In genomic region chr13:74246398-74246975, GRCh38 we compare ENCODE assay signal across 13 cellular contexts.
DNase-seq lines count a peak whose midpoint lies in the region; ATAC-seq, FAIRE-seq and TF ChIP-seq lines count a peak whose summit lies in the region.
"Had no signal": no experiment of that assay in that cellular context is flagged by ENCODE, and none has a peak within 500 bp of the region (broad histone marks: within the 10 kb centered on the region; RNA-seq: fewer than 3 reads in every experiment).

No MANE protein-coding gene starts in this region.

- no peak overlapping the region for H2BK120ac ChIP-seq in H1 (replicated peaks; ENCODE audit: low read depth, low read length)

- no peak overlapping the region for H2BK12ac ChIP-seq in H1 (ENCODE audit: low read depth, low read length)

- H3K4ac ChIP-seq in H1 (replicated peaks; ENCODE audit: insufficient read length, low read depth, low read length), result no peak overlapping the region

- peaks cover 36% of the 10 kb centered on the region for H3K36me3 Mint-ChIP-seq in CD4-positive, alpha-beta T cell (ENCODE audit: low read depth)
- H3K36me3 Mint-ChIP-seq: CD14-positive monocyte had no signal

- peaks cover 8% of the 10 kb centered on the region for H3K9me3 Mint-ChIP-seq in CD4-positive, alpha-beta T cell

- H3K9ac ChIP-seq in H1 (replicated peaks in 1 of 4; ENCODE audit: extremely low read depth in 1 of 4, low read depth in 3 of 4, low read length in 3 of 4) (no peak overlapping the region), rectal smooth muscle tissue (ENCODE audit: low read length) (no peak overlapping the region)

- no peak overlapping the region for H2BK15ac ChIP-seq in H1 (ENCODE audit: low read length)

- no peaks in the 10 kb centered on the region for H3K27me3 ChIP-seq in CD4-positive, alpha-beta T cell (ENCODE audit: control insufficient read depth, insufficient read depth, low read length)
- H3K27me3 ChIP-seq in H1 (replicated peaks in 1 of 4; ENCODE audit: control insufficient read depth in 3 of 4, extremely low read depth in 1 of 4, insufficient read depth in 3 of 4, low read length in 3 of 4), result no peaks in the 10 kb centered on the region
- H3K27me3 ChIP-seq in rectal smooth muscle tissue (ENCODE audit: control insufficient read depth, insufficient read depth, low read length), result no peaks in the 10 kb centered on the region
- no peaks in the 10 kb centered on the region for H3K27me3 ChIP-seq in vagina

- H2BK5ac ChIP-seq in H1 (ENCODE audit: low read depth, low read length), result no peak overlapping the region

- no peak overlapping the region for H4K5ac ChIP-seq in H1 (ENCODE audit: insufficient read length, low read depth, low read length)

- no peak for TF ChIP-seq RAD21 in H1 (IDR thresholded peaks at IDR 0.05 in 1 of 2, conservative IDR thresholded peaks at IDR 0.05 in 1 of 2; ENCODE audit: low read depth in 2 of 2, low read length in 2 of 2)

- H3K23ac ChIP-seq in H1 (ENCODE audit: insufficient read length), result peak overlapping the region; percentile 32

- no peaks in the 10 kb centered on the region for H3K27me3 Mint-ChIP-seq in CD4-positive, alpha-beta T cell

- H3K27ac Mint-ChIP-seq in CD4-positive, alpha-beta T cell, result peak overlapping the region; percentile 91
- H3K27ac Mint-ChIP-seq: CD14-positive monocyte had no signal

- H3K79me2 ChIP-seq in H1 (ENCODE audit: control insufficient read depth in 1 of 2, insufficient read depth in 2 of 2, low read length in 2 of 2), result no peaks in the 10 kb centered on the region

- H3K4me1 Mint-ChIP-seq in CD4-positive, alpha-beta T cell (ENCODE audit: low read depth), result peaks cover 95% of the 10 kb centered on the region
- H3K4me1 Mint-ChIP-seq: CD14-positive monocyte had no signal

- intact Hi-C loops in CD4-positive, alpha-beta T cell (cut with DNase I, micrococcal nuclease), result loop anchor here (5.0 kb wide), 2 partner anchors 36 to 44 kb away; no protein-coding TSS in a partner anchor
- intact Hi-C loops in vagina (cut with DNase I), result no loop called here

- TF ChIP-seq EP300 in H1 (IDR thresholded peaks at IDR 0.05; ENCODE audit: borderline replicate concordance in 1 of 2, low read depth in 2 of 2, low read length in 2 of 2), result no peak

- H2AFZ ChIP-seq in H1 (ENCODE audit: low read length), result no peak overlapping the region

- H2BK20ac ChIP-seq in H1 (ENCODE audit: low read length), result no peak overlapping the region

- H3K4me2 ChIP-seq in H1 (ENCODE audit: insufficient read depth in 1 of 2, low read depth in 2 of 2, low read length in 2 of 2), result no peak overlapping the region

- H3K18ac ChIP-seq in H1 (ENCODE audit: extremely low read depth, low read length), result no peak overlapping the region

- no peak for TF ChIP-seq CTCF in CD4-positive, alpha-beta T cell (IDR thresholded peaks at IDR 0.05)
- TF ChIP-seq CTCF in H1 (IDR thresholded peaks at IDR 0.05; ENCODE audit: control extremely low read depth in 1 of 3, insufficient read depth in 1 of 3, low read depth in 1 of 3, low read length in 3 of 3) (no peak), vagina (IDR thresholded peaks at IDR 0.05) (no peak), omental fat pad (IDR thresholded peaks at IDR 0.05) (no peak)

- no peak overlapping the region for H3K4me3 ChIP-seq in H1 (ENCODE audit: extremely low read depth in 1 of 4, insufficient read depth in 2 of 4, low read depth in 3 of 4, low read length in 4 of 4)
- peak overlapping the region; percentile 52 for H3K4me3 ChIP-seq in rectal smooth muscle tissue (ENCODE audit: low read length)
- no peak overlapping the region for H3K4me3 ChIP-seq in vagina

- peak overlapping the region; percentile 68 for H3K4me3 Mint-ChIP-seq in CD4-positive, alpha-beta T cell
- H3K4me3 Mint-ChIP-seq: CD14-positive monocyte had no signal

- peak overlapping the region; percentile 67 for H3K14ac ChIP-seq in H1 (ENCODE audit: insufficient read length)

- 93% methylated on average over 9 of the region's 9 CpGs; no CpG with 5 or more reads in 1 of the 2 experiments for WGBS in H1 (ENCODE audit: extremely low coverage in 1 of 2, insufficient coverage in 1 of 2, insufficient read length in 1 of 2, insufficient replicate concordance in 2 of 2, low coverage in 1 of 2, low lambda C conversion rate in 2 of 2, missing lambda C conversion rate in 1 of 2), 2 experiments

- H4K8ac ChIP-seq in H1 (ENCODE audit: extremely low read depth, insufficient read depth, low read length), result no peak overlapping the region; the same call in 1 of the 2 replicates

- no peaks in the 10 kb centered on the region for H4K20me1 ChIP-seq in H1 (replicated peaks in 1 of 2; ENCODE audit: control insufficient read depth in 1 of 2, insufficient read depth in 2 of 2, low read length in 2 of 2)

- no peaks in the 10 kb centered on the region for H3K79me1 ChIP-seq in H1 (ENCODE audit: low read depth, low read length)

- FAIRE-seq in H1 (lab: Jason Lieb, UNC), result no peak
- FAIRE-seq: endometrium had no signal

- DNase-seq in CD4-positive, alpha-beta T cell, result peak in 1 of 10 experiments; percentile 13
- peak; percentile 50 to 53 for DNase-seq in activated CD4-positive, alpha-beta T cell treated with anti-CD3 and anti-CD28 coated beads for 4 hours
- DNase-seq in H1 (ENCODE audit: low read depth in 1 of 2, low spot score in 2 of 2) (no peak), DMS153 (lab: John Stamatoyannopoulos, UW) (no peak), vagina (ENCODE audit: extremely low spot score in 2 of 2) (no peak), omental fat pad (ENCODE audit: low spot score) (no peak)
- DNase-seq: GOT3, NCI-H1417 treated with DMSO at 0.1 percent for 48 hours had no signal

- H3K9me3 ChIP-seq in CD4-positive, alpha-beta T cell (ENCODE audit: control insufficient read depth, low read length), result no peaks in the 10 kb centered on the region
- H3K9me3 ChIP-seq in H1 (ENCODE audit: insufficient read depth in 2 of 2, low read depth in 1 of 2, low read length in 1 of 2) (no peaks in the 10 kb centered on the region), vagina (no peaks in the 10 kb centered on the region)

- CTCF ChIA-PET in CD4-positive, alpha-beta T cell (lab: Charles Lee), result no interaction called here
- CTCF ChIA-PET in H1 (lab: Charles Lee; ENCODE audit: partially characterized antibody), result no interaction called here

- no peak overlapping the region for H4K91ac ChIP-seq in H1 (replicated peaks; ENCODE audit: insufficient read length, low read length)

- H3K27ac ChIP-seq in CD4-positive, alpha-beta T cell (ENCODE audit: low read depth, low read length), result peak overlapping the region; percentile 59
- H3K27ac ChIP-seq in H1 (ENCODE audit: low read depth, low read length), result no peak overlapping the region
- H3K27ac ChIP-seq in rectal smooth muscle tissue (ENCODE audit: low read depth, low read length), result no peak overlapping the region
- H3K27ac ChIP-seq in vagina, result no peak overlapping the region
- H3K27ac ChIP-seq: HL-60 had no signal

- TF ChIP-seq POLR2A in H1 (IDR thresholded peaks at IDR 0.05; ENCODE audit: control extremely low read depth in 1 of 2, low read depth in 2 of 2, low read length in 2 of 2) (no peak), vagina (IDR thresholded peaks at IDR 0.05) (no peak)

- H3K56ac ChIP-seq in H1 (replicated peaks; ENCODE audit: insufficient read length, low read depth, low read length), result no peak overlapping the region

- no peaks in the 10 kb centered on the region for H3K4me1 ChIP-seq in H1 (replicated peaks in 1 of 4; ENCODE audit: control insufficient read depth in 3 of 4, insufficient read depth in 4 of 4, low read length in 3 of 4)
- peaks cover 4% of the 10 kb centered on the region for H3K4me1 ChIP-seq in rectal smooth muscle tissue (ENCODE audit: control insufficient read depth, insufficient read depth, low read length)
- H3K4me1 ChIP-seq in vagina, result no peaks in the 10 kb centered on the region

- POLR2A ChIA-PET in CD4-positive, alpha-beta T cell (lab: Charles Lee), result interaction anchor here (1.4 to 5.0 kb wide), 4 partner anchors 8 to 111 kb away, joined by 5 to 36 read pairs (median 18); partner anchors contain the start of gene KLF12
- POLR2A ChIA-PET in H1 (lab: Charles Lee; ENCODE audit: partially characterized antibody), result no interaction called here

- H3K36me3 ChIP-seq in H1 (ENCODE audit: control insufficient read depth in 2 of 4, insufficient read depth in 4 of 4, low read length in 3 of 4) (no peaks in the 10 kb centered on the region), rectal smooth muscle tissue (ENCODE audit: control insufficient read depth, insufficient read depth, low read length) (no peaks in the 10 kb centered on the region), vagina (no peaks in the 10 kb centered on the region)

- no peak for ATAC-seq in CD4-positive, alpha-beta T cell (ENCODE audit: poor library complexity)
- ATAC-seq in omental fat pad (ENCODE audit: low FRiP score), result no peak
- ATAC-seq in GM21381 (IDR thresholded peaks at IDR 0.05; ENCODE audit: unreplicated experiment), result no peak

- H3K23me2 ChIP-seq in H1 (ENCODE audit: low read depth, low read length), result peaks cover 2% of the 10 kb centered on the region; the same call in 1 of the 2 replicates

- no peak overlapping the region for H2AK5ac ChIP-seq in H1 (ENCODE audit: low read depth, low read length)

TF ChIP-seq in H1, 55 proteins besides CTCF, POLR2A, EP300 and RAD21:
- TF ChIP-seq FOSL1 (IDR thresholded peaks at IDR 0.05; ENCODE audit: insufficient read depth, low read depth, low read length) (no peak), SP2 (IDR thresholded peaks at IDR 0.05; ENCODE audit: low read length) (no peak), TAF1 (IDR thresholded peaks at IDR 0.05; ENCODE audit: low read depth, low read length) (no peak), MAX (IDR thresholded peaks at IDR 0.05) (no peak), EZH2 (IDR thresholded peaks at IDR 0.05; ENCODE audit: low read depth, low read length, severe bottlenecking) (no peak), EGR1 (IDR thresholded peaks at IDR 0.05; ENCODE audit: borderline replicate concordance, low read depth, low read length) (no peak), BRCA1 (IDR thresholded peaks at IDR 0.05; ENCODE audit: low read depth, low read length) (no peak), ATF3 (IDR thresholded peaks at IDR 0.05; ENCODE audit: insufficient read depth, low read depth, low read length) (no peak), NANOG (IDR thresholded peaks at IDR 0.05; ENCODE audit: insufficient read depth, low read depth, low read length, poor library complexity, severe bottlenecking) (no peak), KDM1A (IDR thresholded peaks at IDR 0.05; ENCODE audit: borderline replicate concordance, low read length) (no peak)

Comparison
In these comparisons a context has a peak if more than half of its experiments do, and no peak if none do; other contexts are left out.
1. DNase-seq: peak in activated CD4-positive, alpha-beta T cell treated with anti-CD3 and anti-CD28 coated beads for 4 hours (2 of 2); none in H1 (0 of 2), DMS153 (single experiment), vagina (0 of 2) and omental fat pad (single experiment).